In the genomic region with DNA sequence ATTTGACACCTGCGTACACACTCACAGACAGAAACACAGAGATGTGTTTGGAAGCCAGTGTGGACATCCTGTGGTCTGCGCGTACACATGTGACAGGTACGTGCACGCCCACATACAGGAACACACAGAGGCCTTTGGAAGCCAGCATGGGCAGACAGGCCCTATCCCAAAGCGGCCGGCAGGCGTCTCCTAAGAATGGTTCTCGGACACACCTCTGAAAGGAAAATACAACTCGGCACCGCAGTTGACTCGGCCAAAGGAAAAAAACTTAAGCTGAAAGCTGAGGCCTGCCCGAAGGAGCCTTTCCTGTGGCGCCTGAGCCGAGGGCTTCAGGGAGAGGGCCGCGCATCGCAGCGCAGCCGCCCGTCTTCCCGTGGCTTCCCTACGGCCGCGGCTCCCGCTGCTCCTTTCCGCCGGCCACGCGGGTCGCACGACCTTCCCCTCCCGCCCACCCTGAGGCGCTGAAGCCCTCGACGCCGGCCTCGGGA, we compare ENCODE assay signal across 8 cellular contexts. TPM values are rescaled to one million over a fixed set of nuclear protein-coding genes. Genes with fewer than 3 reads are reported as not detected.
DNase-seq lines count a peak whose midpoint lies in the region; ATAC-seq, FAIRE-seq and TF ChIP-seq lines count a peak whose summit lies in the region.

No MANE protein-coding gene starts in this region.

- H3K36me3 ChIP-seq in HepG2 (replicated peaks in 1 of 2; ENCODE audit: control insufficient read depth in 1 of 2, insufficient read depth in 2 of 2, low read length in 2 of 2), result peaks cover 9 to 29% of the 10 kb centered on the region in 2 experiments

- H4K20me1 ChIP-seq in HepG2 (ENCODE audit: insufficient read depth, low read length), result peaks cover 17% of the 10 kb centered on the region

- CTCF ChIA-PET in HEK293T (lab: Yijun Ruan, JAX), result interaction anchor here (0.6 to 1.5 kb wide), 3 partner anchors 43 to 291 kb away, joined by 3 read pairs; no protein-coding TSS in a partner anchor
- CTCF ChIA-PET in HepG2 (lab: Yijun Ruan, JAX; ENCODE audit: low intra/inter-chr PET ratio, low total read pairs), result interaction anchor here (2.2 kb wide), 1 partner anchor 144 kb away, joined by 24 read pairs; no protein-coding TSS in a partner anchor

- H3K27ac ChIP-seq in HepG2 (ENCODE audit: extremely low read length, insufficient read depth, low read length), result peak overlapping the region; percentile 10

- H3K4me2 ChIP-seq in HepG2 (ENCODE audit: low read depth, low read length), result peak overlapping the region; percentile 85

- intact Hi-C loops in HepG2 (cut with micrococcal nuclease; ENCODE audit: unreplicated experiment), result loop anchor here (1.0 to 2.0 kb wide), 2 partner anchors 41 to 144 kb away; partner anchors contain the start of gene RNASET2

- POLR2A ChIA-PET in HEK293T (lab: Yijun Ruan, JAX) (no interaction called here), HepG2 (lab: Yijun Ruan, JAX) (interaction anchor here (3.1 kb wide), 1 partner anchor 144 kb away, joined by 18 read pairs; no protein-coding TSS in a partner anchor)

- peaks cover 45% of the 10 kb centered on the region for H3K4me1 ChIP-seq in HepG2 (ENCODE audit: insufficient read depth, low read length)

- peak; percentile 63 for ATAC-seq in HepG2

- peak; percentile 53 for TF ChIP-seq RAD21 in HepG2 (CRISPR knock-in tag; IDR thresholded peaks at IDR 0.05)

- 6% methylated on average over 36 of the region's 38 CpGs for WGBS in HepG2 (ENCODE audit: low lambda C conversion rate)

- DNase-seq in GM04504 (ENCODE audit: low read depth), result peak; percentile 46
- peak; percentile 72 for DNase-seq in HEK293T (ENCODE audit: extremely low spot score)
- DNase-seq in NCI-H1105 treated with DMSO at 0.1 percent for 48 hours (lab: John Stamatoyannopoulos, UW), result peak; percentile 40
- peak; percentile 84 for DNase-seq in choroid plexus epithelial cell (ENCODE audit: low read depth)
- DNase-seq in HepG2 (ENCODE audit: low spot score), result peak; percentile 83
- DNase-seq in stimulated activated CD4-positive, alpha-beta T cell treated with anti-CD3 and anti-CD28 coated beads, Interleukin-4, amount 100 ng/mL, for 1 hour, result peak; percentile 46
- no peak for DNase-seq in NCI-H187 treated with DMSO at 0.1 percent for 48 hours (lab: John Stamatoyannopoulos, UW)

- no peaks in the 10 kb centered on the region for H3K9me3 ChIP-seq in HepG2 (ENCODE audit: low read length)

- no peaks in the 10 kb centered on the region; a peak in 1 of 5 replicates for H3K27me3 ChIP-seq in HepG2 (ENCODE audit: control insufficient read depth in 1 of 2, insufficient read depth in 2 of 2, low read length in 2 of 2)

- FAIRE-seq in HepG2 (lab: Jason Lieb, UNC), result peak; percentile 51

- H3K9ac ChIP-seq in HepG2 (ENCODE audit: insufficient read depth, low read depth, low read length), result peak overlapping the region; percentile 76

- peak; percentile 49 for TF ChIP-seq CTCF in WI38 (IDR thresholded peaks at IDR 0.05; ENCODE audit: low read depth, low read length)
- TF ChIP-seq CTCF in choroid plexus epithelial cell (conservative IDR thresholded peaks at IDR 0.05; ENCODE audit: low read depth, low read length), result peak; percentile 77
- peak; percentile 62 for TF ChIP-seq CTCF in HepG2 (CRISPR knock-in tag; IDR thresholded peaks at IDR 0.05)

- no TSS peak for BruUV-seq in HepG2 (replicated peaks; lab: Mats Ljungman, UMichigan)

- H3K4me3 ChIP-seq in WI38 (ENCODE audit: low read depth, low read length) (peak overlapping the region; percentile 88), choroid plexus epithelial cell (ENCODE audit: low read depth, low read length) (peak overlapping the region; percentile 77), HepG2 (replicated peaks in 1 of 3; ENCODE audit: insufficient read depth in 1 of 3, low read depth in 2 of 3, low read length in 3 of 3) (peak overlapping the region; percentile 82 to 97 (median 91); a peak in 5 of 6 replicates)

- H2AFZ ChIP-seq in HepG2 (ENCODE audit: low read length), result no peak overlapping the region

- no peak for TF ChIP-seq POLR2A in HepG2 (IDR thresholded peaks at IDR 0.05; ENCODE audit: insufficient read depth in 1 of 2, low read depth in 2 of 2, low read length in 2 of 2)

- no peak for TF ChIP-seq EP300 in HepG2 (IDR thresholded peaks at IDR 0.05; ENCODE audit: low read depth in 2 of 2, low read length in 2 of 2)
- TF ChIP-seq EP300 in HepG2 (CRISPR knock-in tag; IDR thresholded peaks at IDR 0.05; ENCODE audit: borderline replicate concordance), result no peak

- H3K79me2 ChIP-seq in HepG2 (ENCODE audit: insufficient read depth, low read length), result peaks cover 74% of the 10 kb centered on the region

- in situ Hi-C loops in HepG2 (cut with HindIII; ENCODE audit: extremely low pct_ligation_motif_present, low pct_unique_long_range_greater_than_20kb), result no loop called here

TF ChIP-seq in HEK293T, 16 proteins besides CTCF, POLR2A, EP300 and RAD21:
- TF ChIP-seq BHLHE40 (IDR thresholded peaks at IDR 0.05; ENCODE audit: borderline replicate concordance) (no peak), L3MBTL2 (conservative IDR thresholded peaks at IDR 0.05) (peak; percentile 80), CTBP1 (IDR thresholded peaks at IDR 0.05; ENCODE audit: borderline replicate concordance) (no peak), FOXK2 (IDR thresholded peaks at IDR 0.05) (no peak), ELF4 (IDR thresholded peaks at IDR 0.05) (no peak)

TF ChIP-seq in HepG2, 621 proteins besides CTCF, POLR2A, EP300 and RAD21 (continues in another document):
- TF ChIP-seq HIC2 (CRISPR knock-in tag; IDR thresholded peaks at IDR 0.05; ENCODE audit: low read depth), result no peak
- TF ChIP-seq NCOA2 (CRISPR knock-in tag; IDR thresholded peaks at IDR 0.05), result no peak
- TF ChIP-seq SMARCE1 (IDR thresholded peaks at IDR 0.05; ENCODE audit: borderline replicate concordance), result no peak
- TF ChIP-seq ZFY (CRISPR knock-in tag; IDR thresholded peaks at IDR 0.05), result peak; percentile 50; the same call in 1 of the 2 replicates

RNA-seq across cellular contexts. Expression of gene CEP43, which starts 1.4 kb away (rescaled TPM):
- total RNA-seq in HepG2 (2016; rRNA removed; fragmentation: Illumina TruSeq; extraction: Trizol), result 73.9 and 88.4 TPM in 2 replicates
- total RNA-seq in HepG2 (2016; cell fraction: cytosol; rRNA removed; fragmentation: Illumina TruSeq; extraction: Trizol; ENCODE audit: low read depth), result 84.7 and 89.7 TPM in 2 replicates
- total RNA-seq in HepG2 (2016; cell fraction: insoluble cytoplasmic fraction; rRNA removed; fragmentation: Illumina TruSeq; extraction: Trizol), result 68.4 and 95.5 TPM in 2 replicates
- 46.9 and 49.2 TPM in 2 replicates for total RNA-seq in HepG2 (2016; cell fraction: membrane; rRNA removed; fragmentation: Illumina TruSeq; extraction: Trizol)
- total RNA-seq in HepG2 (2016; cell fraction: nucleus; rRNA removed; fragmentation: Illumina TruSeq; extraction: Trizol), result 62.5 and 63.7 TPM in 2 replicates
- polyA plus RNA-seq in HepG2 (2011; rRNA removed), result 20.7 and 29.3 TPM in 2 replicates
- 8.6 and 10.8 TPM in 2 replicates for polyA plus RNA-seq in HepG2 (2011; cell fraction: cytosol; rRNA removed)
- 39.4 and 43.9 TPM in 2 replicates for polyA plus RNA-seq in HepG2 (2011; cell fraction: nucleus; rRNA removed)
- 15.0 and 26.1 TPM in 2 replicates for polyA plus RNA-seq in HepG2 (2012)
- polyA plus RNA-seq in HepG2 (2016; cell fraction: cytosol; fragmentation: Illumina TruSeq; extraction: Trizol; ENCODE audit: low read depth), result 15.3 and 16.0 TPM in 2 replicates
- polyA plus RNA-seq in HepG2 (2016; cell fraction: insoluble cytoplasmic fraction; fragmentation: Illumina TruSeq; extraction: Trizol; ENCODE audit: low read depth), result 90.9 and 96.9 TPM in 2 replicates
- polyA plus RNA-seq in HepG2 (2016; cell fraction: membrane; fragmentation: Illumina TruSeq; extraction: Trizol; ENCODE audit: low read depth), result 23.9 and 25.0 TPM in 2 replicates
- polyA plus RNA-seq in HepG2 (2016; cell fraction: nucleus; fragmentation: Illumina TruSeq; extraction: Trizol; ENCODE audit: insufficient read depth, low read depth), result 111 and 119 TPM in 2 replicates
- polyA minus RNA-seq in HepG2 (2011; rRNA and poly(A)+ RNA removed; ENCODE audit: low replicate concordance), result 4.7 and 5.1 TPM in 2 replicates
- 15.3 and 20.4 TPM in 2 replicates for polyA minus RNA-seq in HepG2 (2011; cell fraction: cytosol; rRNA and poly(A)+ RNA removed)
- 42.8 and 56.1 TPM in 2 replicates for polyA minus RNA-seq in HepG2 (2011; cell fraction: nucleus; rRNA and poly(A)+ RNA removed)

RNA-seq across cellular contexts. Expression of gene RNASET2, which starts 41.5 kb away (rescaled TPM):
- total RNA-seq in HepG2 (2016; rRNA removed; fragmentation: Illumina TruSeq; extraction: Trizol), result 22.4 and 44.6 TPM in 2 replicates
- 26.9 and 41.2 TPM in 2 replicates for total RNA-seq in HepG2 (2016; cell fraction: cytosol; rRNA removed; fragmentation: Illumina TruSeq; extraction: Trizol; ENCODE audit: low read depth)
- 25.4 and 45.4 TPM in 2 replicates for total RNA-seq in HepG2 (2016; cell fraction: insoluble cytoplasmic fraction; rRNA removed; fragmentation: Illumina TruSeq; extraction: Trizol)
- total RNA-seq in HepG2 (2016; cell fraction: membrane; rRNA removed; fragmentation: Illumina TruSeq; extraction: Trizol), result 24.1 and 38.2 TPM in 2 replicates
- total RNA-seq in HepG2 (2016; cell fraction: nucleus; rRNA removed; fragmentation: Illumina TruSeq; extraction: Trizol), result 30.2 and 32.0 TPM in 2 replicates
- 597 and 696 TPM in 2 replicates for polyA plus RNA-seq in HepG2 (2011; rRNA removed)
- 456 and 545 TPM in 2 replicates for polyA plus RNA-seq in HepG2 (2011; cell fraction: cytosol; rRNA removed)
- polyA plus RNA-seq in HepG2 (2011; cell fraction: nucleus; rRNA removed), result 515 and 552 TPM in 2 replicates
- polyA plus RNA-seq in HepG2 (2012), result 446 and 587 TPM in 2 replicates
- polyA plus RNA-seq in HepG2 (2016; cell fraction: cytosol; fragmentation: Illumina TruSeq; extraction: Trizol; ENCODE audit: low read depth), result 21.3 and 41.6 TPM in 2 replicates
- polyA plus RNA-seq in HepG2 (2016; cell fraction: insoluble cytoplasmic fraction; fragmentation: Illumina TruSeq; extraction: Trizol; ENCODE audit: low read depth), result 26.6 and 27.0 TPM in 2 replicates
- polyA plus RNA-seq in HepG2 (2016; cell fraction: membrane; fragmentation: Illumina TruSeq; extraction: Trizol; ENCODE audit: low read depth), result 23.6 and 34.9 TPM in 2 replicates
- 68.7 and 69.0 TPM in 2 replicates for polyA plus RNA-seq in HepG2 (2016; cell fraction: nucleus; fragmentation: Illumina TruSeq; extraction: Trizol; ENCODE audit: insufficient read depth, low read depth)
- polyA minus RNA-seq in HepG2 (2011; rRNA and poly(A)+ RNA removed; ENCODE audit: low replicate concordance), result 4.7 and 104 TPM in 2 replicates
- polyA minus RNA-seq in HepG2 (2011; cell fraction: cytosol; rRNA and poly(A)+ RNA removed), result 149 and 185 TPM in 2 replicates
- 159 and 184 TPM in 2 replicates for polyA minus RNA-seq in HepG2 (2011; cell fraction: nucleus; rRNA and poly(A)+ RNA removed)
